1 cellular context compared by ENCODE assay signal in the genomic region with DNA sequence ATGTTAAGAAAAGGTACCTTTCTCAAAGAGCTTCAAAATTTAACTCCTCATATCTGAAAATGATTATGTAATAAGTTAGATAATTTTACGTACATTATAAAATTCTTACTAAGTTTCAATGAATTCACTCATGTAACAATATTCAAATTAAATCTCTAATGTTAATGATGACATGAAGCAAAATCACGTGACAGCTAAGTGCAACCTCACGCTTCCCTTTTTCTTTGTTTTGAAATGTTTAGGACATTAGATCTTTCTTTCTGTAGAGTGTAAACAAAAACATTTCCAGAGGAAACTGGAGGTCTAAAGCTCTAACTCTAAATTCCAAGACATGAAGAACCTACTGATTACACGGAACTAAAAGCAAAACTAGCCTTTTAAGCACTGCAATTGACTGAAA.
TF ChIP-seq lines count a peak whose summit lies in the region.

No MANE protein-coding gene starts in this region.

TF ChIP-seq in K562, 482 proteins besides CTCF, POLR2A, EP300 and RAD21:
- TF ChIP-seq ZNF124 (CRISPR knock-in tag; IDR thresholded peaks at IDR 0.05) (no peak), HSF4 (CRISPR knock-in tag; IDR thresholded peaks at IDR 0.05; ENCODE audit: borderline replicate concordance) (no peak)
